1 cellular context compared by ENCODE assay signal in genomic region chr4:16705341-16705740, GRCh38.
TF ChIP-seq lines count a peak whose summit lies in the region.

No MANE protein-coding gene starts in this region.

TF ChIP-seq in GM23338, 12 proteins besides CTCF, POLR2A, EP300 and RAD21 (continued from another document):
- TF ChIP-seq ZNF462 (CRISPR knock-in tag; IDR thresholded peaks at IDR 0.05) (no peak), REST (IDR thresholded peaks at IDR 0.05; ENCODE audit: unreplicated experiment) (no peak), STAT1 (IDR thresholded peaks at IDR 0.05; ENCODE audit: unreplicated experiment) (no peak)
